18 cellular contexts compared by ENCODE assay signal in genomic region chr4:3079694-3080123, GRCh38. TPM values are rescaled to one million over a fixed set of nuclear protein-coding genes. Genes with fewer than 3 reads are reported as not detected.
DNase-seq lines count a peak whose midpoint lies in the region; ATAC-seq and TF ChIP-seq lines count a peak whose summit lies in the region.
"Had no signal": no experiment of that assay in that cellular context is flagged by ENCODE, and none has a peak within 500 bp of the region (broad histone marks: within the 10 kb centered on the region; RNA-seq: fewer than 3 reads in every experiment).

No MANE protein-coding gene starts in this region.

- H3K9me3 ChIP-seq in WERI-Rb-1 (ENCODE audit: severe bottlenecking), result no peaks in the 10 kb centered on the region
- H3K9me3 ChIP-seq: left lung had no signal

- H3K36me3 Mint-ChIP-seq in stimulated activated naive CD8-positive, alpha-beta T cell treated with anti-CD3 and anti-CD28 coated beads, Interleukin-15, Interleukin-2, amounts not matched to agents 100 ng/mL and 50 ng/mL, for 24 hours (ENCODE audit: low read depth), result peaks cover 12% of the 10 kb centered on the region
- peaks cover 0 to 17% (median 0%) of the 10 kb centered on the region in 3 donors for H3K36me3 Mint-ChIP-seq in naive thymus-derived CD8-positive, alpha-beta T cell

- peaks cover 70% of the 10 kb centered on the region for H3K4me1 Mint-ChIP-seq in stimulated activated naive CD8-positive, alpha-beta T cell treated with anti-CD3 and anti-CD28 coated beads, Interleukin-15, Interleukin-2, amounts not matched to agents 100 ng/mL and 50 ng/mL, for 24 hours (ENCODE audit: low read depth)
- H3K4me1 Mint-ChIP-seq in naive thymus-derived CD8-positive, alpha-beta T cell, result peaks cover 27 to 66% (median 55%) of the 10 kb centered on the region in 4 donors

- H3K27ac ChIP-seq in WERI-Rb-1, result no peak overlapping the region
- H3K27ac ChIP-seq: KMS-11, left lung, neural progenitor cell had no signal

- POLR2A ChIA-PET in naive thymus-derived CD8-positive, alpha-beta T cell (lab: Charles Lee), result interaction anchor here (0.6 to 0.7 kb wide), 3 partner anchors 11 to 160 kb away, joined by 3 to 4 read pairs (median 4); no protein-coding TSS in a partner anchor

- H3K27me3 ChIP-seq in WERI-Rb-1 (ENCODE audit: insufficient read depth, low read depth, severe bottlenecking), result no peaks in the 10 kb centered on the region
- H3K27me3 ChIP-seq: left lung, neural progenitor cell had no signal

- H3K9me3 Mint-ChIP-seq in stimulated activated naive CD8-positive, alpha-beta T cell treated with anti-CD3 and anti-CD28 coated beads, Interleukin-15, Interleukin-2, amounts not matched to agents 100 ng/mL and 50 ng/mL, for 24 hours, result no peaks in the 10 kb centered on the region
- no peaks in the 10 kb centered on the region for H3K9me3 Mint-ChIP-seq in naive thymus-derived CD8-positive, alpha-beta T cell
- H3K9me3 Mint-ChIP-seq: neural progenitor cell had no signal

- no peak overlapping the region for H3K4me3 Mint-ChIP-seq in stimulated activated naive CD8-positive, alpha-beta T cell treated with anti-CD3 and anti-CD28 coated beads, Interleukin-15, Interleukin-2, amounts not matched to agents 100 ng/mL and 50 ng/mL, for 24 hours
- peak overlapping the region in 4 of 10 donors; percentile 2 to 41 (median 12) for H3K4me3 Mint-ChIP-seq in naive thymus-derived CD8-positive, alpha-beta T cell
- H3K4me3 Mint-ChIP-seq: neural progenitor cell had no signal

- DNase-seq in stimulated activated naive CD8-positive, alpha-beta T cell treated with anti-CD3 and anti-CD28 coated beads, Interleukin-15, Interleukin-2, amounts not matched to agents 100 U/mL and 50 U/mL, for 24 hours, result no peak
- DNase-seq in UCSD-AML1 (lab: John Stamatoyannopoulos, UW; ENCODE audit: unreplicated experiment) (peak; percentile 81), NCI-H82 treated with DMSO at 0.1 percent for 48 hours (lab: John Stamatoyannopoulos, UW; ENCODE audit: unreplicated experiment) (no peak), WERI-Rb-1 (no peak)
- DNase-seq in naive thymus-derived CD8-positive, alpha-beta T cell, result no peak
- DNase-seq in activated CD8-positive, alpha-beta memory T cell treated with anti-CD3 and anti-CD28 coated beads, Interleukin-2, amount 50 U/mL, for 4 hours, result no peak
- DNase-seq: activated CD4-positive, alpha-beta T cell treated with anti-CD3 and anti-CD28 coated beads, Interleukin-2, amount 50 U/mL, for 48 hours; activated naive CD4-positive, alpha-beta T cell treated with Interleukin-2 at 50 U/mL for 16 hours; central memory CD4-positive, alpha-beta T cell; DMS79 treated with DMSO at 0.1 percent for 48 hours; left lung had no signal

- peaks cover 10% of the 10 kb centered on the region; the same call in 1 of the 2 replicates for H3K36me3 ChIP-seq in WERI-Rb-1
- H3K36me3 ChIP-seq: left lung, neural progenitor cell had no signal

- H3K4me3 ChIP-seq in WERI-Rb-1 (ENCODE audit: low read depth, low read length), result no peak overlapping the region
- H3K4me3 ChIP-seq: left lung, neural progenitor cell, smooth muscle cell had no signal

- TF ChIP-seq CTCF in WERI-Rb-1 (IDR thresholded peaks at IDR 0.05; ENCODE audit: low read depth, low read length), result no peak

- no peak for ATAC-seq in stimulated activated naive CD8-positive, alpha-beta T cell treated with anti-CD3 and anti-CD28 coated beads, Interleukin-15, Interleukin-2, amounts not matched to agents 100 U/mL and 50 U/mL, for 24 hours
- ATAC-seq in HG02798 (IDR thresholded peaks at IDR 0.05; ENCODE audit: poor library complexity, unreplicated experiment), result peak; percentile 28
- ATAC-seq in naive thymus-derived CD8-positive, alpha-beta T cell, result no peak
- ATAC-seq: left lung had no signal

- peak overlapping the region; percentile 69 for H3K27ac Mint-ChIP-seq in stimulated activated naive CD8-positive, alpha-beta T cell treated with anti-CD3 and anti-CD28 coated beads, Interleukin-15, Interleukin-2, amounts not matched to agents 100 ng/mL and 50 ng/mL, for 24 hours
- peak overlapping the region in 2 of 10 donors; percentile 44 to 74 for H3K27ac Mint-ChIP-seq in naive thymus-derived CD8-positive, alpha-beta T cell
- H3K27ac Mint-ChIP-seq: neural progenitor cell had no signal

- no peaks in the 10 kb centered on the region for H3K27me3 Mint-ChIP-seq in stimulated activated naive CD8-positive, alpha-beta T cell treated with anti-CD3 and anti-CD28 coated beads, Interleukin-15, Interleukin-2, amounts not matched to agents 100 ng/mL and 50 ng/mL, for 24 hours
- no peaks in the 10 kb centered on the region for H3K27me3 Mint-ChIP-seq in naive thymus-derived CD8-positive, alpha-beta T cell

RNA-seq across cellular contexts. Expression of gene HTT, which starts 5.2 kb away (rescaled TPM):
- total RNA-seq in naive thymus-derived CD8-positive, alpha-beta T cell, result 10 to 100 TPM; 56.7 to 64.6 TPM
- polyA plus RNA-seq in naive thymus-derived CD8-positive, alpha-beta T cell, result 1 to 10 TPM; 2.2 to 5.0 (median 2.7) TPM

RNA-seq across cellular contexts. Expression of gene HTT-AS, which starts 5.4 kb away (rescaled TPM):
- not detected for total RNA-seq in naive thymus-derived CD8-positive, alpha-beta T cell
- not detected for polyA plus RNA-seq in naive thymus-derived CD8-positive, alpha-beta T cell
- total RNA-seq: left lung, OCI-LY7, smooth muscle cell, urinary bladder had no signal
- polyA plus RNA-seq: smooth muscle cell, urinary bladder had no signal
